ENCODE assay signal across 9 cellular contexts in genomic region chr1:12157366-12158231, GRCh38. TPM values are rescaled to one million over a fixed set of nuclear protein-coding genes. Genes with fewer than 3 reads are reported as not detected.
A peak's percentile ranks its signal among the peaks of the same experiment; 100 is the strongest.
DNase-seq lines count a peak whose midpoint lies in the region; ATAC-seq and TF ChIP-seq lines count a peak whose summit lies in the region.
"Had no signal": no experiment of that assay in that cellular context is flagged by ENCODE, and none has a peak within 500 bp of the region (broad histone marks: within the 10 kb centered on the region; RNA-seq: fewer than 3 reads in every experiment).

No MANE protein-coding gene starts in this region.

- DNase-seq in activated CD4-positive, alpha-beta T cell treated with anti-CD3 and anti-CD28 coated beads for 36 hours: peak; percentile 65
- DNase-seq in activated CD4-positive, alpha-beta T cell treated with anti-CD3 and anti-CD28 coated beads, Interleukin-2, amount 50 U/mL, for 4 hours: no peak
- no peak for DNase-seq in activated naive CD4-positive, alpha-beta T cell treated with anti-CD3 and anti-CD28 coated beads, Interleukin-2, amount 10 ng/mL, durations not matched to agents 7 days and 5 days
- DNase-seq in omental fat pad (ENCODE audit: low spot score): no peak
- DNase-seq in effector CD8-positive, alpha-beta T cell (lab: John Stamatoyannopoulos, UW): no peak
- DNase-seq in glutamatergic neuron: no peak

- no peaks in the 10 kb centered on the region for H3K36me3 ChIP-seq in KOPT-K1 (ENCODE audit: insufficient read depth, low read length)
- H3K36me3 ChIP-seq: thoracic aorta had no signal

- H3K9me3 Mint-ChIP-seq in activated CD4-positive, alpha-beta T cell treated with anti-CD3 and anti-CD28 coated beads for 36 hours (ENCODE audit: low read depth): peaks cover 2% of the 10 kb centered on the region
- peaks cover 2% of the 10 kb centered on the region for H3K9me3 Mint-ChIP-seq in activated naive CD4-positive, alpha-beta T cell treated with anti-CD3 and anti-CD28 coated beads, Interleukin-2, amount 10 ng/mL, durations not matched to agents 7 days and 5 days
- H3K9me3 Mint-ChIP-seq in glutamatergic neuron (ENCODE audit: unreplicated experiment): peaks cover 1% of the 10 kb centered on the region

- peak; percentile 62 for ATAC-seq in activated CD4-positive, alpha-beta T cell treated with anti-CD3 and anti-CD28 coated beads for 36 hours
- peak; percentile 57 for ATAC-seq in omental fat pad (ENCODE audit: low FRiP score)
- no peak for ATAC-seq in HG02840 (IDR thresholded peaks at IDR 0.05; ENCODE audit: low FRiP score, unreplicated experiment)

- peaks cover 2% of the 10 kb centered on the region for H3K36me3 Mint-ChIP-seq in activated CD4-positive, alpha-beta T cell treated with anti-CD3 and anti-CD28 coated beads for 36 hours (ENCODE audit: low read depth)
- peaks cover 8% of the 10 kb centered on the region for H3K36me3 Mint-ChIP-seq in activated naive CD4-positive, alpha-beta T cell treated with anti-CD3 and anti-CD28 coated beads, Interleukin-2, amount 10 ng/mL, durations not matched to agents 7 days and 5 days
- no peaks in the 10 kb centered on the region for H3K36me3 Mint-ChIP-seq in glutamatergic neuron (ENCODE audit: unreplicated experiment)

- H3K9me3 ChIP-seq in KOPT-K1 (ENCODE audit: insufficient read depth, low read length, poor library complexity, severe bottlenecking): no peaks in the 10 kb centered on the region
- H3K9me3 ChIP-seq: thoracic aorta had no signal

- peak overlapping the region; percentile 58 for H3K4me3 Mint-ChIP-seq in activated CD4-positive, alpha-beta T cell treated with anti-CD3 and anti-CD28 coated beads for 36 hours
- H3K4me3 Mint-ChIP-seq in activated naive CD4-positive, alpha-beta T cell treated with anti-CD3 and anti-CD28 coated beads, Interleukin-2, amount 10 ng/mL, durations not matched to agents 7 days and 5 days: peak overlapping the region; percentile 62
- no peak overlapping the region for H3K4me3 Mint-ChIP-seq in glutamatergic neuron (ENCODE audit: unreplicated experiment)

- POLR2A ChIA-PET in activated CD4-positive, alpha-beta T cell treated with anti-CD3 and anti-CD28 coated beads for 36 hours (lab: Charles Lee): interaction anchor here (0.6 to 1.0 kb wide), 2 partner anchors 21 to 141 kb away, joined by 3 to 7 read pairs; no protein-coding TSS in a partner anchor

- CTCF ChIA-PET in activated CD4-positive, alpha-beta T cell treated with anti-CD3 and anti-CD28 coated beads for 36 hours (lab: Charles Lee): interaction anchor here (0.7 to 1.9 kb wide), 7 partner anchors 11 to 70 kb away, joined by 3 to 11 read pairs (median 3); no protein-coding TSS in a partner anchor
- CTCF ChIA-PET in activated naive CD4-positive, alpha-beta T cell treated with anti-CD3 and anti-CD28 coated beads, Interleukin-2, amount 10 ng/mL, durations not matched to agents 7 days and 5 days (lab: Charles Lee): interaction anchor here (1.2 to 2.5 kb wide), 4 partner anchors 9 to 33 kb away, joined by 4 to 16 read pairs (median 6); partner anchors contain the start of gene TNFRSF1B

- intact Hi-C loops in activated CD4-positive, alpha-beta T cell treated with anti-CD3 and anti-CD28 coated beads for 36 hours (cut with DNase I, micrococcal nuclease): loop anchor here (1.0 to 5.0 kb wide), 6 partner anchors 21 to 292 kb away; no protein-coding TSS in a partner anchor

- peaks cover 79% of the 10 kb centered on the region for H3K4me1 Mint-ChIP-seq in activated CD4-positive, alpha-beta T cell treated with anti-CD3 and anti-CD28 coated beads for 36 hours
- peaks cover 90% of the 10 kb centered on the region for H3K4me1 Mint-ChIP-seq in activated naive CD4-positive, alpha-beta T cell treated with anti-CD3 and anti-CD28 coated beads, Interleukin-2, amount 10 ng/mL, durations not matched to agents 7 days and 5 days
- H3K4me1 Mint-ChIP-seq in glutamatergic neuron (ENCODE audit: low read depth, unreplicated experiment): no peaks in the 10 kb centered on the region

- H3K27ac Mint-ChIP-seq in activated CD4-positive, alpha-beta T cell treated with anti-CD3 and anti-CD28 coated beads for 36 hours: peak overlapping the region; percentile 98
- H3K27ac Mint-ChIP-seq in activated naive CD4-positive, alpha-beta T cell treated with anti-CD3 and anti-CD28 coated beads, Interleukin-2, amount 10 ng/mL, durations not matched to agents 7 days and 5 days: peak overlapping the region; percentile 98
- H3K27ac Mint-ChIP-seq in glutamatergic neuron (ENCODE audit: unreplicated experiment): no peak overlapping the region

- no peaks in the 10 kb centered on the region for H3K27me3 Mint-ChIP-seq in activated CD4-positive, alpha-beta T cell treated with anti-CD3 and anti-CD28 coated beads for 36 hours
- H3K27me3 Mint-ChIP-seq in activated naive CD4-positive, alpha-beta T cell treated with anti-CD3 and anti-CD28 coated beads, Interleukin-2, amount 10 ng/mL, durations not matched to agents 7 days and 5 days: no peaks in the 10 kb centered on the region
- peaks cover 2% of the 10 kb centered on the region for H3K27me3 Mint-ChIP-seq in glutamatergic neuron (ENCODE audit: unreplicated experiment)

- TF ChIP-seq CTCF in omental fat pad (IDR thresholded peaks at IDR 0.05) (no peak), glutamatergic neuron (IDR thresholded peaks at IDR 0.05; ENCODE audit: partially characterized antibody, unreplicated experiment) (no peak)

- peak overlapping the region; percentile 6 for H3K27ac ChIP-seq in KOPT-K1 (ENCODE audit: low read depth, low read length, poor library complexity, severe bottlenecking)
- H3K27ac ChIP-seq: thoracic aorta had no signal

RNA-seq across cellular contexts. Expression of gene TNFRSF1B, which starts 9.2 kb away (rescaled TPM):
- 100 to 1,000 TPM; 107 to 116 TPM for total RNA-seq in activated CD4-positive, alpha-beta T cell treated with anti-CD3 and anti-CD28 coated beads for 36 hours
- total RNA-seq in omental fat pad: 100 to 1,000 TPM in 2 of 4 donors, 10 to 100 TPM in 2; 34.0 to 122 (median 84.5) TPM
- total RNA-seq in glutamatergic neuron (ENCODE audit: unreplicated experiment): 5.1 TPM
